ENCODE assay signal across 2 cellular contexts in the genomic region with DNA sequence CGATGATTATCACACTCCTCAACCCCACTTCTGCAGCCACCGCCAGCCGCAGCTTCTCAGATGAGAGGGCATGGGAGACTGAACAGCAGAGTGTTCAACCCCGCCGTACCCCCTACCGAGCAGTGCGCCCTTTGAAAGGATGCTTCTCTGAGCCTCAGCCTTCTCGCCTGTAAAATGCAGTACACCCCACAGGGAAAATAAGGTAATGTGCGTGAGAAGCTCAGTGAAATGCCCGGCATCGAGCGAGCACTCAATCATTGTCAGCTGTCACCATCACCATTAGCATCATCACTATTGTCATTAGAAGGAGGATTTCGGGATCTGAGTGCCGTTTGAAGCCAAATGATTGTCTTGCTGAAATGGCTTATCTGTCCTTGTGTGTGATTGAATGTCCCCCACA.
TF ChIP-seq lines count a peak whose summit lies in the region.

No MANE protein-coding gene starts in this region.

TF ChIP-seq in A549, 52 proteins besides CTCF, POLR2A, EP300 and RAD21 (continued from another document):
- TF ChIP-seq, protein P1, sequence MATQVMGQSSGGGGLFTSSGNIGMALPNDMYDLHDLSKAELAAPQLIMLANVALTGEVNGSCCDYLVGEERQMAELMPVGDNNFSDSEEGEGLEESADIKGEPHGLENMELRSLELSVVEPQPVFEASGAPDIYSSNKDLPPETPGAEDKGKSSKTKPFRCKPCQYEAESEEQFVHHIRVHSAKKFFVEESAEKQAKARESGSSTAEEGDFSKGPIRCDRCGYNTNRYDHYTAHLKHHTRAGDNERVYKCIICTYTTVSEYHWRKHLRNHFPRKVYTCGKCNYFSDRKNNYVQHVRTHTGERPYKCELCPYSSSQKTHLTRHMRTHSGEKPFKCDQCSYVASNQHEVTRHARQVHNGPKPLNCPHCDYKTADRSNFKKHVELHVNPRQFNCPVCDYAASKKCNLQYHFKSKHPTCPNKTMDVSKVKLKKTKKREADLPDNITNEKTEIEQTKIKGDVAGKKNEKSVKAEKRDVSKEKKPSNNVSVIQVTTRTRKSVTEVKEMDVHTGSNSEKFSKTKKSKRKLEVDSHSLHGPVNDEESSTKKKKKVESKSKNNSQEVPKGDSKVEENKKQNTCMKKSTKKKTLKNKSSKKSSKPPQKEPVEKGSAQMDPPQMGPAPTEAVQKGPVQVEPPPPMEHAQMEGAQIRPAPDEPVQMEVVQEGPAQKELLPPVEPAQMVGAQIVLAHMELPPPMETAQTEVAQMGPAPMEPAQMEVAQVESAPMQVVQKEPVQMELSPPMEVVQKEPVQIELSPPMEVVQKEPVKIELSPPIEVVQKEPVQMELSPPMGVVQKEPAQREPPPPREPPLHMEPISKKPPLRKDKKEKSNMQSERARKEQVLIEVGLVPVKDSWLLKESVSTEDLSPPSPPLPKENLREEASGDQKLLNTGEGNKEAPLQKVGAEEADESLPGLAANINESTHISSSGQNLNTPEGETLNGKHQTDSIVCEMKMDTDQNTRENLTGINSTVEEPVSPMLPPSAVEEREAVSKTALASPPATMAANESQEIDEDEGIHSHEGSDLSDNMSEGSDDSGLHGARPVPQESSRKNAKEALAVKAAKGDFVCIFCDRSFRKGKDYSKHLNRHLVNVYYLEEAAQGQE (IDR thresholded peaks at IDR 0.05): no peak
- TF ChIP-seq, protein P2, sequence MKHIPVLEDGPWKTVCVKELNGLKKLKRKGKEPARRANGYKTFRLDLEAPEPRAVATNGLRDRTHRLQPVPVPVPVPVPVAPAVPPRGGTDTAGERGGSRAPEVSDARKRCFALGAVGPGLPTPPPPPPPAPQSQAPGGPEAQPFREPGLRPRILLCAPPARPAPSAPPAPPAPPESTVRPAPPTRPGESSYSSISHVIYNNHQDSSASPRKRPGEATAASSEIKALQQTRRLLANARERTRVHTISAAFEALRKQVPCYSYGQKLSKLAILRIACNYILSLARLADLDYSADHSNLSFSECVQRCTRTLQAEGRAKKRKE (CRISPR knock-in tag; IDR thresholded peaks at IDR 0.05; ENCODE audit: low read depth): no peak
- TF ChIP-seq HDAC2 (IDR thresholded peaks at IDR 0.05) (no peak), MAFK (IDR thresholded peaks at IDR 0.05; ENCODE audit: partially characterized antibody) (no peak), MYC (IDR thresholded peaks at IDR 0.05; ENCODE audit: borderline replicate concordance, low read length) (no peak), RCOR1 (IDR thresholded peaks at IDR 0.05; ENCODE audit: low read depth, low read length) (no peak), MAZ (IDR thresholded peaks at IDR 0.05; ENCODE audit: borderline replicate concordance, low read depth, low read length) (no peak), SMC3 (IDR thresholded peaks at IDR 0.05) (no peak), BHLHE40 (IDR thresholded peaks at IDR 0.05; ENCODE audit: low read depth, low read length) (no peak), JUN (IDR thresholded peaks at IDR 0.05) (no peak)
- TF ChIP-seq, protein P3, sequence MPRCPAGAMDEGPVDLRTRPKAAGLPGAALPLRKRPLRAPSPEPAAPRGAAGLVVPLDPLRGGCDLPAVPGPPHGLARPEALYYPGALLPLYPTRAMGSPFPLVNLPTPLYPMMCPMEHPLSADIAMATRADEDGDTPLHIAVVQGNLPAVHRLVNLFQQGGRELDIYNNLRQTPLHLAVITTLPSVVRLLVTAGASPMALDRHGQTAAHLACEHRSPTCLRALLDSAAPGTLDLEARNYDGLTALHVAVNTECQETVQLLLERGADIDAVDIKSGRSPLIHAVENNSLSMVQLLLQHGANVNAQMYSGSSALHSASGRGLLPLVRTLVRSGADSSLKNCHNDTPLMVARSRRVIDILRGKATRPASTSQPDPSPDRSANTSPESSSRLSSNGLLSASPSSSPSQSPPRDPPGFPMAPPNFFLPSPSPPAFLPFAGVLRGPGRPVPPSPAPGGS (IDR thresholded peaks at IDR 0.05): no peak
- TF ChIP-seq, protein P4, sequence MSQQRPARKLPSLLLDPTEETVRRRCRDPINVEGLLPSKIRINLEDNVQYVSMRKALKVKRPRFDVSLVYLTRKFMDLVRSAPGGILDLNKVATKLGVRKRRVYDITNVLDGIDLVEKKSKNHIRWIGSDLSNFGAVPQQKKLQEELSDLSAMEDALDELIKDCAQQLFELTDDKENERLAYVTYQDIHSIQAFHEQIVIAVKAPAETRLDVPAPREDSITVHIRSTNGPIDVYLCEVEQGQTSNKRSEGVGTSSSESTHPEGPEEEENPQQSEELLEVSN (IDR thresholded peaks at IDR 0.05; ENCODE audit: borderline replicate concordance, low read depth): no peak

TF ChIP-seq in neural cell, 6 proteins besides CTCF, POLR2A, EP300 and RAD21 (continued from another document):
- TF ChIP-seq, protein P1 (IDR thresholded peaks at IDR 0.05; ENCODE audit: borderline replicate concordance): peak; percentile 57
- TF ChIP-seq POLR2AphosphoS5 (IDR thresholded peaks at IDR 0.05): peak; percentile 89
- TF ChIP-seq EZH2 (IDR thresholded peaks at IDR 0.05; ENCODE audit: borderline replicate concordance, insufficient read depth, low read length, poor library complexity, severe bottlenecking): no peak
- peak; percentile 41 for TF ChIP-seq MXI1 (conservative IDR thresholded peaks at IDR 0.05; ENCODE audit: poor library complexity, severe bottlenecking)
TF ChIP-seq in neural cell: peak in this region for 4.
